ENCODE assay signal across 1 cellular context in the genomic region with DNA sequence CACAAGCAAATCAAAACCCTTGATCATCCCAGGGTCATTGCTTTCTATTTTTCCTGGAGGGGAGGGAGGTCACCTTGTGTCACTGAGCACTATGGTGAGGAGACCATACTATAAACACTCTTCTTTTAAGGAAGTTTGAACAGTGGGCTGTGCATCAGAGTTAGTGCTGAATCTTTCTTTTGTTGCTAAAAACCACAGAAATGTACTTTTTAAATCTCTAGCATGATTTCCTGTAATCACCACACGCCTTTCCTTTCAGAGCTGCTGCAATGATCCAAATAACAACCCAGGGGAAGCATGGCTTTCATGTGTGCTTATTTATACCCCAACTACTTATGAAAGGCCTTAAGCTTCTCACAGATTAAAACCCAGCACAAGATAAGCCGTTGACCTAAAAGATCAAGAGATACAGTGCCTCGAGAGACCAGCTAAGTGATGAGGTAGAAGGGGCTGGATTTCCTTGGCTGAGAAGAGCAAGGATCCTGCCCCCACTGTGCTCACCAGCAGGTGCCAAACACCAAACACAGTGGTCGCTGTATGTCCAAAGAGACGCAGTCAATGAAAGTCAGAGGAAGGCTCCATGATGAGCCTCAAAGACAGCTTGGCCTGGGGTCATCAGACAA.
TF ChIP-seq lines count a peak whose summit lies in the region.

No MANE protein-coding gene starts in this region.

TF ChIP-seq in SK-N-SH, 30 proteins besides CTCF, POLR2A, EP300 and RAD21 (continued from another document):
- no peak for TF ChIP-seq IRF3 (IDR thresholded peaks at IDR 0.05; ENCODE audit: low read depth, low read length)
- no peak for TF ChIP-seq EZH2phosphoT487 (IDR thresholded peaks at IDR 0.05; ENCODE audit: borderline replicate concordance, low read depth)
- TF ChIP-seq USF1 (IDR thresholded peaks at IDR 0.05; ENCODE audit: borderline replicate concordance, low read depth), result no peak
- TF ChIP-seq, protein P1, sequence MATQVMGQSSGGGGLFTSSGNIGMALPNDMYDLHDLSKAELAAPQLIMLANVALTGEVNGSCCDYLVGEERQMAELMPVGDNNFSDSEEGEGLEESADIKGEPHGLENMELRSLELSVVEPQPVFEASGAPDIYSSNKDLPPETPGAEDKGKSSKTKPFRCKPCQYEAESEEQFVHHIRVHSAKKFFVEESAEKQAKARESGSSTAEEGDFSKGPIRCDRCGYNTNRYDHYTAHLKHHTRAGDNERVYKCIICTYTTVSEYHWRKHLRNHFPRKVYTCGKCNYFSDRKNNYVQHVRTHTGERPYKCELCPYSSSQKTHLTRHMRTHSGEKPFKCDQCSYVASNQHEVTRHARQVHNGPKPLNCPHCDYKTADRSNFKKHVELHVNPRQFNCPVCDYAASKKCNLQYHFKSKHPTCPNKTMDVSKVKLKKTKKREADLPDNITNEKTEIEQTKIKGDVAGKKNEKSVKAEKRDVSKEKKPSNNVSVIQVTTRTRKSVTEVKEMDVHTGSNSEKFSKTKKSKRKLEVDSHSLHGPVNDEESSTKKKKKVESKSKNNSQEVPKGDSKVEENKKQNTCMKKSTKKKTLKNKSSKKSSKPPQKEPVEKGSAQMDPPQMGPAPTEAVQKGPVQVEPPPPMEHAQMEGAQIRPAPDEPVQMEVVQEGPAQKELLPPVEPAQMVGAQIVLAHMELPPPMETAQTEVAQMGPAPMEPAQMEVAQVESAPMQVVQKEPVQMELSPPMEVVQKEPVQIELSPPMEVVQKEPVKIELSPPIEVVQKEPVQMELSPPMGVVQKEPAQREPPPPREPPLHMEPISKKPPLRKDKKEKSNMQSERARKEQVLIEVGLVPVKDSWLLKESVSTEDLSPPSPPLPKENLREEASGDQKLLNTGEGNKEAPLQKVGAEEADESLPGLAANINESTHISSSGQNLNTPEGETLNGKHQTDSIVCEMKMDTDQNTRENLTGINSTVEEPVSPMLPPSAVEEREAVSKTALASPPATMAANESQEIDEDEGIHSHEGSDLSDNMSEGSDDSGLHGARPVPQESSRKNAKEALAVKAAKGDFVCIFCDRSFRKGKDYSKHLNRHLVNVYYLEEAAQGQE (IDR thresholded peaks at IDR 0.05; ENCODE audit: low read depth, low read length), result no peak
- TF ChIP-seq TAF1 (IDR thresholded peaks at IDR 0.05; ENCODE audit: borderline replicate concordance, low read depth, low read length), result no peak
- TF ChIP-seq PBX3 (IDR thresholded peaks at IDR 0.05), result no peak
- no peak for TF ChIP-seq NRF1 (IDR thresholded peaks at IDR 0.05; ENCODE audit: low read depth, low read length)
- TF ChIP-seq RXRA (IDR thresholded peaks at IDR 0.05; ENCODE audit: borderline replicate concordance, low read depth), result no peak
- no peak for TF ChIP-seq POLR2AphosphoS5 (IDR thresholded peaks at IDR 0.05; ENCODE audit: low read depth, low read length)
- TF ChIP-seq FOXM1 (IDR thresholded peaks at IDR 0.05; ENCODE audit: low read depth), result no peak
- TF ChIP-seq GATA2 (CRISPR knock-in tag; IDR thresholded peaks at IDR 0.05), result no peak
- no peak for TF ChIP-seq MXI1 (IDR thresholded peaks at IDR 0.05; ENCODE audit: low read depth, low read length)
- no peak for TF ChIP-seq ELF1 (IDR thresholded peaks at IDR 0.05)
- no peak for TF ChIP-seq TEAD4 (IDR thresholded peaks at IDR 0.05; ENCODE audit: borderline replicate concordance, insufficient read depth)
- no peak for TF ChIP-seq FOXJ3 (CRISPR knock-in tag; IDR thresholded peaks at IDR 0.05)
- TF ChIP-seq, protein P2, sequence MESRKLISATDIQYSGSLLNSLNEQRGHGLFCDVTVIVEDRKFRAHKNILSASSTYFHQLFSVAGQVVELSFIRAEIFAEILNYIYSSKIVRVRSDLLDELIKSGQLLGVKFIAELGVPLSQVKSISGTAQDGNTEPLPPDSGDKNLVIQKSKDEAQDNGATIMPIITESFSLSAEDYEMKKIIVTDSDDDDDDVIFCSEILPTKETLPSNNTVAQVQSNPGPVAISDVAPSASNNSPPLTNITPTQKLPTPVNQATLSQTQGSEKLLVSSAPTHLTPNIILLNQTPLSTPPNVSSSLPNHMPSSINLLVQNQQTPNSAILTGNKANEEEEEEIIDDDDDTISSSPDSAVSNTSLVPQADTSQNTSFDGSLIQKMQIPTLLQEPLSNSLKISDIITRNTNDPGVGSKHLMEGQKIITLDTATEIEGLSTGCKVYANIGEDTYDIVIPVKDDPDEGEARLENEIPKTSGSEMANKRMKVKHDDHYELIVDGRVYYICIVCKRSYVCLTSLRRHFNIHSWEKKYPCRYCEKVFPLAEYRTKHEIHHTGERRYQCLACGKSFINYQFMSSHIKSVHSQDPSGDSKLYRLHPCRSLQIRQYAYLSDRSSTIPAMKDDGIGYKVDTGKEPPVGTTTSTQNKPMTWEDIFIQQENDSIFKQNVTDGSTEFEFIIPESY (IDR thresholded peaks at IDR 0.05; ENCODE audit: borderline replicate concordance, low read depth), result no peak
- TF ChIP-seq SMC3 (IDR thresholded peaks at IDR 0.05; ENCODE audit: low read depth, low read length), result no peak
